ENCODE assay signal across 8 cellular contexts in genomic region chr20:46690219-46691111, GRCh38. TPM values are rescaled to one million over a fixed set of nuclear protein-coding genes. Genes with fewer than 3 reads are reported as not detected.
A peak's percentile ranks its signal among the peaks of the same experiment; 100 is the strongest.
DNase-seq lines count a peak whose midpoint lies in the region; ATAC-seq and TF ChIP-seq lines count a peak whose summit lies in the region.

No MANE protein-coding gene starts in this region.

- POLR2A ChIA-PET in CD8-positive, alpha-beta T cell (lab: Charles Lee): interaction anchor here (1.2 to 1.5 kb wide), 2 partner anchors 10 to 1034 kb away, joined by 3 to 10 read pairs; no protein-coding TSS in a partner anchor
- POLR2A ChIA-PET in OCI-LY7 (lab: Charles Lee): interaction anchor here (0.6 to 1.8 kb wide), 4 partner anchors 10 to 1657 kb away, joined by 3 to 7 read pairs (median 4); no protein-coding TSS in a partner anchor

- no peaks in the 10 kb centered on the region for H3K27me3 ChIP-seq in CD8-positive, alpha-beta T cell (ENCODE audit: insufficient read depth, low read length)
- no peaks in the 10 kb centered on the region for H3K27me3 ChIP-seq in effector memory CD4-positive, alpha-beta T cell (replicated peaks; ENCODE audit: control insufficient read depth, insufficient read depth, low read length, poor library complexity, severe bottlenecking)
- no peaks in the 10 kb centered on the region for H3K27me3 ChIP-seq in osteoblast (ENCODE audit: insufficient read depth, low read length)

- H3K4me3 Mint-ChIP-seq in CD8-positive, alpha-beta T cell: peak overlapping the region; percentile 100

- no peaks in the 10 kb centered on the region for H3K27me3 Mint-ChIP-seq in CD8-positive, alpha-beta T cell (ENCODE audit: low read depth)

- no TSS peak for BruUV-seq in OCI-LY7 (replicated peaks; lab: Mats Ljungman, UMichigan)

- H3K4me3 ChIP-seq in CD8-positive, alpha-beta T cell (ENCODE audit: low read depth, low read length): no peak overlapping the region
- H3K4me3 ChIP-seq in OCI-LY7 (ENCODE audit: low read depth, low read length, poor library complexity, severe bottlenecking) (peak overlapping the region; percentile 74), osteoblast (ENCODE audit: insufficient read depth, low read length) (peak overlapping the region; percentile 89)
- H3K4me3 ChIP-seq in effector memory CD4-positive, alpha-beta T cell (ENCODE audit: insufficient read depth, low read depth, low read length, poor library complexity, severe bottlenecking): no peak overlapping the region

- no peaks in the 10 kb centered on the region for H3K9me3 ChIP-seq in CD8-positive, alpha-beta T cell (ENCODE audit: low read length)
- peaks cover 11% of the 10 kb centered on the region; the same call in 1 of the 2 replicates for H3K9me3 ChIP-seq in OCI-LY7 (ENCODE audit: low read length)
- H3K9me3 ChIP-seq in effector memory CD4-positive, alpha-beta T cell (ENCODE audit: control insufficient read depth, low read length): no peaks in the 10 kb centered on the region
- no peaks in the 10 kb centered on the region for H3K9me3 ChIP-seq in osteoblast (ENCODE audit: low read depth, low read length)

- no peak for ATAC-seq in CD8-positive, alpha-beta T cell

- H3K27ac ChIP-seq in CD8-positive, alpha-beta T cell (ENCODE audit: low read depth, low read length): peak overlapping the region; percentile 74
- H3K27ac ChIP-seq in OCI-LY7 (ENCODE audit: low read depth, low read length, poor library complexity, severe bottlenecking) (peak overlapping the region; percentile 63), osteoblast (ENCODE audit: low read depth, low read length) (peak overlapping the region; percentile 80)
- H3K27ac ChIP-seq in effector memory CD4-positive, alpha-beta T cell (ENCODE audit: insufficient read depth, low read length, poor library complexity, severe bottlenecking): peak overlapping the region; percentile 69

- H2AFZ ChIP-seq in OCI-LY7 (ENCODE audit: low read length) (peak overlapping the region; percentile 68), osteoblast (ENCODE audit: low read length) (peak overlapping the region; percentile 75)

- H3K36me3 Mint-ChIP-seq in CD8-positive, alpha-beta T cell: peaks cover 21% of the 10 kb centered on the region

- H3K4me2 ChIP-seq in OCI-LY7 (ENCODE audit: low read length): peak overlapping the region; percentile 81
- peak overlapping the region; percentile 97 for H3K4me2 ChIP-seq in osteoblast (ENCODE audit: insufficient read depth, low read length)

- CTCF ChIA-PET in CD8-positive, alpha-beta T cell (lab: Charles Lee): interaction anchor here (1.8 kb wide), 1 partner anchor 10 kb away, joined by 8 read pairs; no protein-coding TSS in a partner anchor
- CTCF ChIA-PET in OCI-LY7 (lab: Charles Lee; ENCODE audit: unreplicated experiment): interaction anchor here (1.1 to 1.3 kb wide), 2 partner anchors 10 to 13 kb away, joined by 3 read pairs; no protein-coding TSS in a partner anchor

- H3K4me1 Mint-ChIP-seq in CD8-positive, alpha-beta T cell (ENCODE audit: low read depth): peaks cover 51% of the 10 kb centered on the region

- H3K36me3 ChIP-seq in CD8-positive, alpha-beta T cell (ENCODE audit: insufficient read depth, low read length): peaks cover 8% of the 10 kb centered on the region
- H3K36me3 ChIP-seq in OCI-LY7 (ENCODE audit: insufficient read depth, low read length) (peaks cover 28% of the 10 kb centered on the region), osteoblast (ENCODE audit: insufficient read depth, low read length) (peaks cover 11% of the 10 kb centered on the region)
- H3K36me3 ChIP-seq in effector memory CD4-positive, alpha-beta T cell (ENCODE audit: control insufficient read depth, insufficient read depth, low read length): no peaks in the 10 kb centered on the region

- peaks cover 20% of the 10 kb centered on the region; the same call in 1 of the 2 replicates for H4K20me1 ChIP-seq in OCI-LY7 (ENCODE audit: insufficient read depth, low read length)
- peaks cover 20% of the 10 kb centered on the region for H4K20me1 ChIP-seq in osteoblast (ENCODE audit: insufficient read depth, low read length)

- H3K79me2 ChIP-seq in OCI-LY7 (ENCODE audit: insufficient read depth, low read depth, low read length): peaks cover 38% of the 10 kb centered on the region
- H3K79me2 ChIP-seq in osteoblast (ENCODE audit: insufficient read depth, low read length): peaks cover 33% of the 10 kb centered on the region

- intact Hi-C loops in CD8-positive, alpha-beta T cell (cut with DNase I, micrococcal nuclease): no loop called here
- intact Hi-C loops in OCI-LY7 (cut with micrococcal nuclease; ENCODE audit: unreplicated experiment): no loop called here

- H3K27ac Mint-ChIP-seq in CD8-positive, alpha-beta T cell: peak overlapping the region; percentile 99

- no peak for TF ChIP-seq CTCF in CD8-positive, alpha-beta T cell (IDR thresholded peaks at IDR 0.05)
- TF ChIP-seq CTCF in OCI-LY7 (conservative IDR thresholded peaks at IDR 0.05; ENCODE audit: low read length) (no peak), osteoblast (IDR thresholded peaks at IDR 0.05; ENCODE audit: extremely low read depth, low read depth, low read length) (no peak)

- peaks cover 35% of the 10 kb centered on the region for H3K4me1 ChIP-seq in CD8-positive, alpha-beta T cell (ENCODE audit: insufficient read depth, low read length)
- H3K4me1 ChIP-seq in OCI-LY7 (ENCODE audit: insufficient read depth, low read length, poor library complexity, severe bottlenecking): peaks cover 34% of the 10 kb centered on the region
- H3K4me1 ChIP-seq in effector memory CD4-positive, alpha-beta T cell (ENCODE audit: control insufficient read depth, insufficient read depth, low read length, poor library complexity, severe bottlenecking): peaks cover 20% of the 10 kb centered on the region
- H3K4me1 ChIP-seq in osteoblast (ENCODE audit: insufficient read depth, low read length): peaks cover 21% of the 10 kb centered on the region

- DNase-seq in CD8-positive, alpha-beta T cell: no peak
- DNase-seq in OCI-LY7 (ENCODE audit: low spot score): no peak
- no peak for DNase-seq in effector memory CD4-positive, alpha-beta T cell
- no peak for DNase-seq in osteoblast (ENCODE audit: insufficient read length, low spot score, missing footprints)
- no peak for DNase-seq in UCSD-AML1 (lab: John Stamatoyannopoulos, UW; ENCODE audit: unreplicated experiment)
- no peak for DNase-seq in kidney glomerular epithelial cell (lab: John Stamatoyannopoulos, UW)
- no peak for DNase-seq in H4 (ENCODE audit: low spot score)
- DNase-seq in kidney tubule cell (ENCODE audit: low spot score): no peak

- H3K9me3 Mint-ChIP-seq in CD8-positive, alpha-beta T cell: no peaks in the 10 kb centered on the region

- no peaks in the 10 kb centered on the region for H3K9me2 ChIP-seq in OCI-LY7 (ENCODE audit: insufficient read depth, low read length)

RNA-seq across cellular contexts. Expression of gene TP53RK, which starts 1.2 kb away (rescaled TPM):
- total RNA-seq in CD8-positive, alpha-beta T cell: 1 to 10 TPM; 5.4 TPM
- 25.2 and 32.9 TPM in 2 replicates for total RNA-seq in OCI-LY7 (2014; rRNA removed; shearing (Covaris generic))
- total RNA-seq in OCI-LY7 (2022): 18.6 and 19.7 TPM in 2 replicates
- 18.0 and 21.0 TPM in 2 replicates for total RNA-seq in osteoblast
- total RNA-seq in H4 (2014; rRNA removed; shearing (Covaris generic)): 15.7 and 17.0 TPM in 2 replicates

RNA-seq across cellular contexts. Expression of gene SLC2A10, which starts 19.0 kb away (rescaled TPM):
- total RNA-seq in CD8-positive, alpha-beta T cell: not detected
- not detected in 2 replicates for total RNA-seq in OCI-LY7 (2014; rRNA removed; shearing (Covaris generic))
- total RNA-seq in OCI-LY7 (2022) (not detected in 2 replicates), osteoblast (44.2 and 47.4 TPM in 2 replicates)
- 3.2 and 3.9 TPM in 2 replicates for total RNA-seq in H4 (2014; rRNA removed; shearing (Covaris generic))

RNA-seq across cellular contexts. Expression of gene SLC13A3, which starts 39.2 kb away (rescaled TPM):
- total RNA-seq in CD8-positive, alpha-beta T cell: under 1 TPM in 1 of 2 experiments, not detected in 1; 0.14 TPM
- not detected in 2 replicates for total RNA-seq in OCI-LY7 (2014; rRNA removed; shearing (Covaris generic))
- not detected in 2 replicates for total RNA-seq in OCI-LY7 (2022)
- total RNA-seq in osteoblast: 0.59 and 1.8 TPM in 2 replicates
- 0.12 TPM in 1 of 2 replicates, not detected in the other for total RNA-seq in H4 (2014; rRNA removed; shearing (Covaris generic))

Comparison
In these comparisons a context has a peak if more than half of its experiments do, and no peak if none do; other contexts are left out.
1. H3K4me3 ChIP-seq: peak in OCI-LY7 (single experiment) and osteoblast (single experiment); none in CD8-positive, alpha-beta T cell (single experiment) and effector memory CD4-positive, alpha-beta T cell (single experiment).
2. Peak in every context shown above with its lines, with median percentiles within 50 percentile points of each other: H3K27ac ChIP-seq.